Comparison of ENCODE assay signal across 13 cellular contexts in genomic region chr17:47265983-47266541, GRCh38. TPM values are rescaled to one million over a fixed set of nuclear protein-coding genes. Genes with fewer than 3 reads are reported as not detected.
A peak's percentile ranks its signal among the peaks of the same experiment; 100 is the strongest.
DNase-seq lines count a peak whose midpoint lies in the region; ATAC-seq and TF ChIP-seq lines count a peak whose summit lies in the region.
"Had no signal": no experiment of that assay in that cellular context is flagged by ENCODE, and none has a peak within 500 bp of the region (broad histone marks: within the 10 kb centered on the region; RNA-seq: fewer than 3 reads in every experiment).

No MANE protein-coding gene starts in this region.

- no peaks in the 10 kb centered on the region for H4K20me1 ChIP-seq in fibroblast of lung (ENCODE audit: control insufficient read depth, extremely low read depth, insufficient read depth, low read length)

- in situ Hi-C loops in gastrocnemius medialis (cut with MboI; ENCODE audit: low sequenced_read_pairs in 4 of 4), result no loop called here

- H2AFZ ChIP-seq in fibroblast of lung (ENCODE audit: low read length), result no peak overlapping the region

- peak; percentile 75 to 77 for ATAC-seq in gastrocnemius medialis
- ATAC-seq: body of pancreas had no signal

- intact Hi-C loops in gastrocnemius medialis (cut with DNase I; ENCODE audit: low total_unique reads), result no loop called here

- TF ChIP-seq POLR2A in gastrocnemius medialis (IDR thresholded peaks at IDR 0.05), result no peak

- TF ChIP-seq CTCF in fibroblast of lung (conservative IDR thresholded peaks at IDR 0.05 in 1 of 2, IDR thresholded peaks at IDR 0.05 in 1 of 2; ENCODE audit: low read depth in 1 of 2, low read length in 2 of 2), result no peak
- TF ChIP-seq CTCF in gastrocnemius medialis (IDR thresholded peaks at IDR 0.05 in 4 of 5, conservative IDR thresholded peaks at IDR 0.05 in 1 of 5), result no peak
- TF ChIP-seq CTCF in GM10248 (IDR thresholded peaks at IDR 0.05; ENCODE audit: control extremely low read depth, extremely low read depth, low read depth, missing control alignments), result no peak

- no peak overlapping the region for H3K9ac ChIP-seq in fibroblast of lung (ENCODE audit: insufficient read depth, low read length)

- H3K4me3 ChIP-seq in SJSA1 (no peak overlapping the region), fibroblast of lung (replicated peaks in 1 of 4; ENCODE audit: control extremely low read depth in 1 of 4, insufficient read depth in 1 of 4, low read depth in 3 of 4, low read length in 4 of 4) (no peak overlapping the region), gastrocnemius medialis (no peak overlapping the region)
- H3K4me3 ChIP-seq: body of pancreas, ovary had no signal

- H3K79me2 ChIP-seq in fibroblast of lung (ENCODE audit: control insufficient read depth, insufficient read depth, low read length), result no peaks in the 10 kb centered on the region

- CTCF ChIA-PET in GM10248 (lab: Yijun Ruan, JAX), result no interaction called here

- H3K27ac ChIP-seq in SJSA1, result peak overlapping the region; percentile 91
- H3K27ac ChIP-seq in fibroblast of lung (ENCODE audit: insufficient read depth, low read length), result peak overlapping the region; percentile 76
- H3K27ac ChIP-seq in gastrocnemius medialis, result peak overlapping the region in 3 of 4 donors; percentile 8 to 54 (median 20)
- H3K27ac ChIP-seq: body of pancreas, ovary had no signal

- H3K9me3 ChIP-seq in SJSA1 (replicated peaks) (no peaks in the 10 kb centered on the region), fibroblast of lung (ENCODE audit: control insufficient read depth, insufficient read depth, low read depth, low read length) (no peaks in the 10 kb centered on the region), gastrocnemius medialis (no peaks in the 10 kb centered on the region)
- H3K9me3 ChIP-seq: body of pancreas, ovary had no signal

- POLR2A ChIA-PET in GM10248 (lab: Yijun Ruan, JAX), result no interaction called here

- H3K36me3 ChIP-seq in SJSA1 (peaks cover 37% of the 10 kb centered on the region), fibroblast of lung (ENCODE audit: control insufficient read depth, insufficient read depth, low read length) (no peaks in the 10 kb centered on the region), gastrocnemius medialis (no peaks in the 10 kb centered on the region)
- H3K36me3 ChIP-seq: ovary had no signal

- H3K27me3 ChIP-seq in SJSA1 (replicated peaks), result no peaks in the 10 kb centered on the region
- no peaks in the 10 kb centered on the region for H3K27me3 ChIP-seq in fibroblast of lung (ENCODE audit: control insufficient read depth, insufficient read depth, low read length)
- H3K27me3 ChIP-seq in gastrocnemius medialis, result no peaks in the 10 kb centered on the region
- H3K27me3 ChIP-seq: body of pancreas, ovary had no signal

- H3K4me2 ChIP-seq in fibroblast of lung (ENCODE audit: extremely low read depth, insufficient read depth, low read length), result no peak overlapping the region

- DNase-seq in EL (peak; percentile 50), SJSA1 (ENCODE audit: low read depth in 1 of 2, low spot score in 2 of 2) (peak in 1 of 2 experiments; percentile 89), fibroblast of lung (ENCODE audit: low read depth in 2 of 2) (peak; percentile 34 to 85), gastrocnemius medialis (peak in 1 of 2 donors; percentile 61), GM10248 (ENCODE audit: extremely low spot score) (no peak), cerebellar nuclear complex (lab: John Stamatoyannopoulos, UW) (no peak), GF-D8 (lab: John Stamatoyannopoulos, UW) (no peak)
- no peak for DNase-seq in stimulated activated CD8-positive, alpha-beta memory T cell treated with anti-CD3 and anti-CD28 coated beads, Interleukin-4, amount 100 ng/mL, for 48 hours
- DNase-seq: activated CD4-positive, alpha-beta T cell treated with anti-CD3 and anti-CD28 coated beads, Interleukin-2, amount 50 U/mL, for 4 hours; body of pancreas; DMS79; NCI-H1092; ovary had no signal

- H3K4me1 ChIP-seq in SJSA1 (replicated peaks) (peaks cover 62% of the 10 kb centered on the region), fibroblast of lung (ENCODE audit: control insufficient read depth, extremely low read depth, insufficient read depth, low read length) (peaks cover 21% of the 10 kb centered on the region), gastrocnemius medialis (peaks cover 0 to 4% of the 10 kb centered on the region in 2 donors)
- H3K4me1 ChIP-seq: body of pancreas had no signal

RNA-seq across cellular contexts. Expression of gene ITGB3, which starts 12.4 kb away (rescaled TPM):
- total RNA-seq in SJSA1 (2014; rRNA removed; shearing (Covaris generic)), result 164 and 202 TPM in 2 replicates
- total RNA-seq in fibroblast of lung (13.1 and 22.0 TPM in 2 replicates), gastrocnemius medialis (1 to 10 TPM in 2 of 4 donors, under 1 TPM in 1, not detected in 1; 0.92 to 6.2 (median 1.9) TPM)
- polyA plus RNA-seq in fibroblast of lung, result 10.4 and 23.3 TPM in 2 replicates
- polyA plus RNA-seq in fibroblast of lung (2012), result 7.3 and 17.8 TPM in 2 replicates
- polyA minus RNA-seq in fibroblast of lung (ENCODE audit: low replicate concordance), result 20.0 and 45.1 TPM in 2 replicates

RNA-seq across cellular contexts. Expression of gene MYL4, which starts 56.9 kb away (rescaled TPM):
- 2.2 TPM in 1 of 2 replicates, not detected in the other for total RNA-seq in SJSA1 (2014; rRNA removed; shearing (Covaris generic))
- total RNA-seq in fibroblast of lung (not detected in 2 replicates), gastrocnemius medialis (under 1 TPM in 1 of 4 donors, not detected in 3; 0.97 TPM)
- polyA plus RNA-seq in fibroblast of lung, result 0.16 and 1.3 TPM in 2 replicates
- polyA plus RNA-seq in fibroblast of lung (2012), result 1.4 TPM in 1 of 2 replicates, not detected in the other
- not detected in 2 replicates for polyA minus RNA-seq in fibroblast of lung (ENCODE audit: low replicate concordance)
- total RNA-seq: body of pancreas had no signal

RNA-seq across cellular contexts. Expression of gene EFCAB13, which starts 57.7 kb away (rescaled TPM):
- total RNA-seq in SJSA1 (2014; rRNA removed; shearing (Covaris generic)), result 1.8 and 5.4 TPM in 2 replicates
- total RNA-seq in fibroblast of lung (9.2 and 10.0 TPM in 2 replicates), gastrocnemius medialis (1 to 10 TPM; 1.4 to 2.5 (median 1.8) TPM)
- polyA plus RNA-seq in fibroblast of lung, result 1.0 and 1.3 TPM in 2 replicates
- 0.70 and 1.3 TPM in 2 replicates for polyA plus RNA-seq in fibroblast of lung (2012)
- polyA minus RNA-seq in fibroblast of lung (ENCODE audit: low replicate concordance), result not detected in 2 replicates

Comparison
In these comparisons a context has a peak if more than half of its experiments do, and no peak if none do; other contexts are left out.
1. DNase-seq: peak in EL (single experiment) and fibroblast of lung (2 of 2); none in GM10248 (single experiment), cerebellar nuclear complex (0 of 2), stimulated activated CD8-positive, alpha-beta memory T cell treated with anti-CD3 and anti-CD28 coated beads, Interleukin-4, amount 100 ng/mL, for 48 hours (single experiment) and GF-D8 (single experiment).
2. H3K27ac ChIP-seq: peak in every context shown above with its lines; median percentile 91 in SJSA1; 76 in fibroblast of lung; 20 in gastrocnemius medialis.